ENCODE assay signal across 16 cellular contexts in genomic region chr9:117405950-117406705, GRCh38.
"Had no signal": no experiment of that assay in that cellular context is flagged by ENCODE, and none has a peak within 500 bp of the region (broad histone marks: within the 10 kb centered on the region; RNA-seq: fewer than 3 reads in every experiment).

No MANE protein-coding gene starts in this region.

- H3K9me3 ChIP-seq: psoas muscle, right lobe of liver, SK-N-SH, stomach had no signal

- ATAC-seq: activated T-cell treated with anti-CD3 and anti-CD28 coated beads, Interleukin-2, amount 50 U/mL, for 4 hours; psoas muscle; right lobe of liver; stimulated activated effector memory CD8-positive, alpha-beta T cell treated with anti-CD3 and anti-CD28 coated beads, Interleukin-12 subunit alpha, Interleukin-12 subunit beta, amount 100 ng/mL, for 72 hours had no signal

- H3K36me3 ChIP-seq: right lobe of liver, stomach had no signal

- H3K4me1 ChIP-seq: psoas muscle, right lobe of liver had no signal

- DNase-seq: activated CD4-positive, alpha-beta T cell treated with anti-CD3 and anti-CD28 coated beads, Interleukin-2, amount 10 ng/mL, durations not matched to agents 24 days and 14 days; activated CD8-positive, alpha-beta memory T cell treated with anti-CD3 and anti-CD28 coated beads, Interleukin-2, amount 50 U/mL, for 4 hours; activated effector memory CD4-positive, alpha-beta T cell treated with Interleukin-2 at 50 U/mL for 16 hours; activated naive CD4-positive, alpha-beta T cell treated with anti-CD3 and anti-CD28 coated beads, Interleukin-2, amount 50 U/mL, for 16 hours; activated T-cell treated with anti-CD3 and anti-CD28 coated beads, Interleukin-2, amount 50 U/mL, for 4 hours; psoas muscle; right lobe of liver; SK-N-SH; small intestine; stimulated activated CD4-positive, alpha-beta T cell treated with anti-CD3 and anti-CD28 coated beads, Interleukin-4, amount 100 ng/mL, for 24 hours; stomach; T-helper 1 cell; T-helper 9 cell had no signal

- H3K4me3 ChIP-seq: hepatocyte, lung, psoas muscle, right lobe of liver, stomach had no signal

- H3K27me3 ChIP-seq: right lobe of liver, stomach had no signal

- H3K27ac ChIP-seq: hepatocyte, psoas muscle, right lobe of liver, stomach had no signal
